In the genomic region with DNA sequence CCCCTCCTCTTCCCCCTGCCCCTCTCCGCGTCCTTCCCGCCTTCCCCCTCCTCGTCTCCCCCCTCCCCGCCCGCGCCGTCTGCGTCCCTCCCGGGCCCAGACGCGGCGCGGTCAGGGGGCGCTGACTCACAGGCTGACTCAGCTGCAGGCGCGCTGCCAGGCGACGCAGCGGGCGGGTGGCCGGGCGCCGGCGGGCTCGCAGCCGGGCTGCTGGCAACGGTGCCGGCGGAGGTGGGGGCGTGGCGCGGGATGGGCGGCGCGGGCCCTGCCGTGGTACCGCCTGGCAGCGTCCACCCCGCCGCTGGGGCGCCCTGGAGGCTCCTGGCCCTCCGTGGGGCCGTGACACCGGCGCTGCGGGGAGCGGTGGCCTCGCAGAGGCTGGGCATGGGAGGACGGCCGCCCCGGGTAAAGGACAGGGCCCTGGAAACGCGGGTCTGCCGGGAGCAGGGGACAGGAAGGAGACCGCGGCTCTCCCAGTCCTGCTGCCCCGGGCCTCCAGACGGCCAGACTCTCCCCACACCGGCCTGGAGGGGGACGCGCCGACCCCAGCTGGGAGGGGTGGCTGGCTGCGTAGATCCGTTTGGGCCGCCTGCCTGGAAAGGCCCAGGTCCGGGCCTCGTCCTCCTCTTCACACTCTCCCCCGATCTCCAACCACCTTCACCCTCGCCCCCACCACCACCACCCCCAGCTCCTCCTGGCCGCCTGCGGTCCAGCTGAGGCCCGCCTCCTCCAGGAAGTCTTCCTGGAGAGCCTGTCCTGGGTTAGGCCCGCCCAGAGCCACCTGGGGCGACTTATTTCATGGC, we compare ENCODE assay signal across 7 cellular contexts. TPM values are rescaled to one million over a fixed set of nuclear protein-coding genes. Genes with fewer than 3 reads are reported as not detected.
A peak's percentile ranks its signal among the peaks of the same experiment; 100 is the strongest.
DNase-seq lines count a peak whose midpoint lies in the region; ATAC-seq, FAIRE-seq and TF ChIP-seq lines count a peak whose summit lies in the region.

No MANE protein-coding gene starts in this region.

- no peaks in the 10 kb centered on the region for H3K9me3 ChIP-seq in keratinocyte (ENCODE audit: control insufficient read depth, low read depth, low read length)

- peak overlapping the region; percentile 62 for H3K9ac ChIP-seq in keratinocyte (ENCODE audit: control insufficient read depth, extremely low read depth, insufficient read depth, low read length)

- H3K79me2 ChIP-seq in keratinocyte (ENCODE audit: control insufficient read depth, insufficient read depth, low read length) = no peaks in the 10 kb centered on the region

- no peaks in the 10 kb centered on the region for H3K36me3 ChIP-seq in keratinocyte (ENCODE audit: control insufficient read depth in 2 of 2, extremely low read depth in 1 of 2, insufficient read depth in 2 of 2, low read length in 2 of 2)

- no peaks in the 10 kb centered on the region for H4K20me1 ChIP-seq in keratinocyte (ENCODE audit: control insufficient read depth, extremely low read depth, insufficient read depth, low read length)

- no peak for FAIRE-seq in keratinocyte (lab: Jason Lieb, UNC)

- H3K9me1 ChIP-seq in keratinocyte (ENCODE audit: control insufficient read depth, extremely low read depth, insufficient read depth, low read length) = no peaks in the 10 kb centered on the region

- dilution Hi-C loops in keratinocyte (cut with MboI; ENCODE audit: extremely low pct_ligation_motif_present, low sequenced_read_pairs) = no loop called here

- peak overlapping the region; percentile 45 for H2AFZ ChIP-seq in keratinocyte (ENCODE audit: control insufficient read depth, low read length)

- H3K27me3 ChIP-seq in keratinocyte (ENCODE audit: control insufficient read depth, extremely low read depth, insufficient read depth, low read length) = no peaks in the 10 kb centered on the region

- H3K27ac ChIP-seq in keratinocyte (ENCODE audit: control insufficient read depth, insufficient read depth, low read length) = peak overlapping the region; percentile 45

- no peak for TF ChIP-seq CTCF in keratinocyte (optimal IDR thresholded peaks at IDR 0.05 in 1 of 3, IDR thresholded peaks at IDR 0.05 in 1 of 3, conservative IDR thresholded peaks at IDR 0.05 in 1 of 3; ENCODE audit: extremely low read depth in 1 of 3, insufficient read depth in 2 of 3, low read length in 3 of 3)

- H3K4me2 ChIP-seq in keratinocyte (ENCODE audit: control insufficient read depth, extremely low read depth, insufficient read depth, low read depth, low read length) = peak overlapping the region; percentile 48

- TF ChIP-seq POLR2A in GM18505 (IDR thresholded peaks at IDR 0.05; ENCODE audit: borderline replicate concordance, extremely low read depth, insufficient read depth, insufficient read length) = no peak

- peak overlapping the region in 1 of 3 experiments; percentile 10 for H3K4me3 ChIP-seq in keratinocyte (ENCODE audit: control insufficient read depth in 2 of 3, extremely low read depth in 1 of 3, insufficient read depth in 2 of 3, low read depth in 1 of 3, low read length in 3 of 3)

- DNase-seq in NCI-H2196 (lab: John Stamatoyannopoulos, UW; ENCODE audit: unreplicated experiment) (peak; percentile 96), keratinocyte (ENCODE audit: low read depth, low spot score) (no peak)
- peak; percentile 84 for DNase-seq in central memory CD4-positive, alpha-beta T cell
- peak; percentile 78 to 85 for DNase-seq in stimulated activated CD4-positive, alpha-beta T cell treated with anti-CD3 and anti-CD28 coated beads, Interleukin-12 subunit alpha, Interleukin-12 subunit beta, amount 100 ng/mL, for 24 hours (ENCODE audit: low read depth in 2 of 2)

- ATAC-seq in GM18505 (IDR thresholded peaks at IDR 0.05; ENCODE audit: unreplicated experiment) = peak; percentile 75
- ATAC-seq in HG03045 (IDR thresholded peaks at IDR 0.05; ENCODE audit: unreplicated experiment) = peak; percentile 75
- peak; percentile 90 to 91 for ATAC-seq in activated CD4-positive, CD25-positive, alpha-beta regulatory T cell treated with anti-CD3 and anti-CD28 coated beads, Interleukin-2, amount 50 U/mL, for 24 hours

- H3K4me1 ChIP-seq in keratinocyte (ENCODE audit: control insufficient read depth, extremely low read depth, insufficient read depth, low read length) = peaks cover 27% of the 10 kb centered on the region

RNA-seq across cellular contexts. Expression of gene PROC, which starts 10.0 kb away (rescaled TPM):
- polyA plus RNA-seq in keratinocyte = 0.16 to 0.42 TPM (median 0.33 TPM) in 3 replicates
- not detected for polyA plus RNA-seq in keratinocyte (2011; ENCODE audit: low read depth)
- 0.06 and 0.35 TPM in 2 replicates for polyA plus RNA-seq in keratinocyte (2011; cell fraction: cytosol; rRNA removed)
- polyA plus RNA-seq in keratinocyte (2011; cell fraction: nucleus; rRNA removed) = 0.06 and 0.49 TPM in 2 replicates
- 0.68 and 0.86 TPM in 2 replicates for polyA plus RNA-seq in keratinocyte (2012; ENCODE audit: low replicate concordance)
- not detected in 3 replicates for polyA minus RNA-seq in keratinocyte
- polyA minus RNA-seq in keratinocyte (2011; cell fraction: cytosol; rRNA and poly(A)+ RNA removed) = not detected
- polyA minus RNA-seq in keratinocyte (2011; cell fraction: nucleus; rRNA and poly(A)+ RNA removed) = not detected in 2 replicates

RNA-seq across cellular contexts. Expression of gene MAP3K2, which starts 20.4 kb away (rescaled TPM):
- polyA plus RNA-seq in keratinocyte = 8.7 to 11.9 TPM (median 9.9 TPM) in 3 replicates
- 7.0 TPM for polyA plus RNA-seq in keratinocyte (2011; ENCODE audit: low read depth)
- 6.7 and 11.2 TPM in 2 replicates for polyA plus RNA-seq in keratinocyte (2011; cell fraction: cytosol; rRNA removed)
- 9.0 and 9.2 TPM in 2 replicates for polyA plus RNA-seq in keratinocyte (2011; cell fraction: nucleus; rRNA removed)
- 7.6 and 10.3 TPM in 2 replicates for polyA plus RNA-seq in keratinocyte (2012; ENCODE audit: low replicate concordance)
- 7.2 to 33.6 TPM (median 23.4 TPM) in 3 replicates for polyA minus RNA-seq in keratinocyte
- 27.2 TPM for polyA minus RNA-seq in keratinocyte (2011; cell fraction: cytosol; rRNA and poly(A)+ RNA removed)
- 19.9 and 29.2 TPM in 2 replicates for polyA minus RNA-seq in keratinocyte (2011; cell fraction: nucleus; rRNA and poly(A)+ RNA removed)
